Comparison of ENCODE assay signal across 17 cellular contexts in the genomic region with DNA sequence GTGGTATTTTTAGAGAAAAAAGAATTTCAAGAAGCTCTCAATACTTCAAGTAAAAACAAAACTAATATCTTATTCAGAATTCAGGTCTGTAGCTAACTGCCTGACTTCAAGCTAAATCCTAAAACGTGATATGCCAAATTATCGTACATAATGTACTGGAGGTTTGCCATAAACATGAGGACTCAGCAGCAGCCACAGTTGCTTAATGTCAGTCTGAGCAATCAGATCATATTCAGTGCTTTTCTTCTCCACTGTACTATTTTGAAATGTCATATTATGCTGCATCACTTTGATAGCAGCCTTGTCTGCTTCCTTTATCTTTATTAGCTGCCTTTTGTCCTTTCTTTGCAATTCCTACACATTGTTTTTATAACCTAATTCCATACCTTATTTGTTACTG.
DNase-seq lines count a peak whose midpoint lies in the region; ATAC-seq, FAIRE-seq and TF ChIP-seq lines count a peak whose summit lies in the region.
"Had no signal": no experiment of that assay in that cellular context is flagged by ENCODE, and none has a peak within 500 bp of the region (broad histone marks: within the 10 kb centered on the region; RNA-seq: fewer than 3 reads in every experiment).

No MANE protein-coding gene starts in this region.

- H3K9me3 ChIP-seq in breast epithelium (peaks cover 0 to 10% of the 10 kb centered on the region in 2 donors), GM12878 (replicated peaks; ENCODE audit: control insufficient read depth, insufficient read depth, low read length) (peaks cover 2% of the 10 kb centered on the region; the same call in 2 of the 3 replicates)
- H3K9me3 ChIP-seq: Caco-2 had no signal

- peak; percentile 35 for FAIRE-seq in GM12878 (lab: Jason Lieb, UNC)

- no peaks in the 10 kb centered on the region for H3K79me2 ChIP-seq in GM12878 (ENCODE audit: control insufficient read depth, insufficient read depth, low read length)

- no peak overlapping the region for H3K27ac ChIP-seq in breast epithelium
- H3K27ac ChIP-seq in GM12878 (ENCODE audit: control insufficient read depth, insufficient read depth), result no peak overlapping the region

- CTCF ChIA-PET in MCF 10A (lab: Yijun Ruan, JAX) (no interaction called here), GM12878 (lab: Yijun Ruan, JAX) (interaction anchor here (0.5 to 1.2 kb wide), 2 partner anchors 15 to 119 kb away, joined by 3 to 4 read pairs; no protein-coding TSS in a partner anchor)

- H3K9ac ChIP-seq in GM12878 (ENCODE audit: control insufficient read depth, insufficient read depth, low read length), result no peak overlapping the region

- intact Hi-C loops in MCF 10A (cut with micrococcal nuclease) (no loop called here), breast epithelium (cut with DNase I; ENCODE audit: low total_unique reads) (no loop called here), GM12878 (cut with micrococcal nuclease; ENCODE audit: unreplicated experiment) (no loop called here)

- no peaks in the 10 kb centered on the region for H3K4me1 ChIP-seq in breast epithelium
- no peaks in the 10 kb centered on the region for H3K4me1 ChIP-seq in GM12878 (ENCODE audit: control insufficient read depth, insufficient read depth, low read length)
- H3K4me1 ChIP-seq: Caco-2 had no signal

- no peaks in the 10 kb centered on the region for H3K36me3 ChIP-seq in breast epithelium
- H3K36me3 ChIP-seq in GM12878 (ENCODE audit: control insufficient read depth in 2 of 2, insufficient read depth in 2 of 2, low read length in 1 of 2), result no peaks in the 10 kb centered on the region

- SMC1A ChIA-PET in GM12878 (lab: Charles Lee; ENCODE audit: uncharacterized antibody, unreplicated experiment), result interaction anchor here (0.8 to 11.9 kb wide), 3 partner anchors 10 to 57 kb away, joined by 3 to 106 read pairs (median 4); no protein-coding TSS in a partner anchor

- POLR2A ChIA-PET in MCF 10A (lab: Yijun Ruan, JAX), result interaction anchor here (0.6 kb wide), 1 partner anchor 15 kb away, joined by 3 read pairs; no protein-coding TSS in a partner anchor
- POLR2A ChIA-PET in GM12878 (lab: Charles Lee), result no interaction called here

- H3K27me3 ChIP-seq in breast epithelium (no peaks in the 10 kb centered on the region), GM12878 (replicated peaks in 1 of 2; ENCODE audit: control insufficient read depth in 2 of 2, insufficient read depth in 2 of 2, low read length in 1 of 2) (no peaks in the 10 kb centered on the region)

- H3K9me3 Mint-ChIP-seq in MCF 10A (ENCODE audit: unreplicated experiment), result no peaks in the 10 kb centered on the region
- H3K9me3 Mint-ChIP-seq: T-cell had no signal

- in situ Hi-C loops in GM12878 (cut with MboI), result no loop called here

- H3K27ac Mint-ChIP-seq in MCF 10A (ENCODE audit: low read depth, unreplicated experiment), result no peak overlapping the region
- H3K27ac Mint-ChIP-seq: CD14-positive monocyte, T-cell had no signal

- no peak for TF ChIP-seq CTCF in MCF 10A (IDR thresholded peaks at IDR 0.05; ENCODE audit: unreplicated experiment)
- no peak for TF ChIP-seq CTCF in breast epithelium (IDR thresholded peaks at IDR 0.05)
- no peak for TF ChIP-seq CTCF in GM12878 (IDR thresholded peaks at IDR 0.05 in 2 of 3, conservative IDR thresholded peaks at IDR 0.05 in 1 of 3; ENCODE audit: control insufficient read depth in 2 of 3, extremely low read depth in 1 of 3, insufficient read depth in 1 of 3, low read depth in 3 of 3, low read length in 3 of 3)

- no peaks in the 10 kb centered on the region for H3K36me3 Mint-ChIP-seq in MCF 10A (ENCODE audit: insufficient read depth, unreplicated experiment)
- H3K36me3 Mint-ChIP-seq: CD14-positive monocyte, T-cell had no signal

- TF ChIP-seq POLR2A in breast epithelium (IDR thresholded peaks at IDR 0.05) (no peak), GM12878 (IDR thresholded peaks at IDR 0.05; ENCODE audit: low read depth, low read length) (no peak)

- TF ChIP-seq EP300 in GM12878 (IDR thresholded peaks at IDR 0.05; ENCODE audit: borderline replicate concordance in 1 of 2, control insufficient read depth in 1 of 2, low read depth in 2 of 2, low read length in 2 of 2), result no peak

- RAD21 ChIA-PET in GM12878 (lab: Charles Lee; ENCODE audit: unreplicated experiment), result no interaction called here

- ATAC-seq in GM12878 (no peak), HG03045 (IDR thresholded peaks at IDR 0.05; ENCODE audit: unreplicated experiment) (no peak), GM21786 (IDR thresholded peaks at IDR 0.05; ENCODE audit: unreplicated experiment) (no peak)
- ATAC-seq: T-cell had no signal

- H2AFZ ChIP-seq in GM12878 (ENCODE audit: control insufficient read depth, low read depth, low read length), result no peak overlapping the region

- TF ChIP-seq RAD21 in GM12878 (IDR thresholded peaks at IDR 0.05; ENCODE audit: insufficient read depth, low read depth, low read length), result no peak

- 61% methylated on average over 2 of the region's 2 CpGs for WGBS in GM12878 (ENCODE audit: insufficient coverage, insufficient replicate concordance, low lambda C conversion rate, missing lambda C conversion rate)

- H3K27me3 Mint-ChIP-seq in MCF 10A (ENCODE audit: insufficient read depth, unreplicated experiment), result peaks cover 25% of the 10 kb centered on the region

- no peak overlapping the region for H3K4me3 ChIP-seq in breast epithelium
- H3K4me3 ChIP-seq in GM12878, result no peak overlapping the region

- BruUV-seq in MCF 10A (replicated peaks; lab: Mats Ljungman, UMichigan), result no TSS peak
- no TSS peak for BruUV-seq in GM12878 (replicated peaks; lab: Mats Ljungman, UMichigan)

- no peak overlapping the region for H3K4me2 ChIP-seq in GM12878 (ENCODE audit: control insufficient read depth, insufficient read depth)

- peak; percentile 30 for DNase-seq in MCF 10A (ENCODE audit: unreplicated experiment)
- no peak for DNase-seq in breast epithelium (ENCODE audit: low spot score in 2 of 2)
- DNase-seq in GM12878 (ENCODE audit: low read depth, low spot score), result no peak
- DNase-seq in iris pigment epithelial cell (ENCODE audit: low read depth), result peak; percentile 23
- no peak for DNase-seq in KG1 (lab: John Stamatoyannopoulos, UW)
- DNase-seq in C1 segment of cervical spinal cord (lab: John Stamatoyannopoulos, UW), result no peak
- DNase-seq: Caco-2, DMS153, EL, H7, NCI-H1417 treated with DMSO at 0.1 percent for 48 hours, NCI-H2029 treated with DMSO at 0.1 percent for 48 hours, NCI-H748 treated with DMSO at 0.1 percent for 48 hours, T-cell had no signal

- H3K4me1 Mint-ChIP-seq in MCF 10A (ENCODE audit: insufficient read depth, unreplicated experiment), result no peaks in the 10 kb centered on the region
- H3K4me1 Mint-ChIP-seq: CD14-positive monocyte, T-cell had no signal

- H3K4me3 Mint-ChIP-seq in MCF 10A (ENCODE audit: unreplicated experiment), result no peak overlapping the region
- H3K4me3 Mint-ChIP-seq: CD14-positive monocyte, T-cell had no signal

- H4K20me1 ChIP-seq in GM12878 (ENCODE audit: control insufficient read depth, insufficient read depth), result no peaks in the 10 kb centered on the region

TF ChIP-seq in GM12878, 131 proteins besides CTCF, POLR2A, EP300 and RAD21 (continues in another document):
- TF ChIP-seq, protein P1, sequence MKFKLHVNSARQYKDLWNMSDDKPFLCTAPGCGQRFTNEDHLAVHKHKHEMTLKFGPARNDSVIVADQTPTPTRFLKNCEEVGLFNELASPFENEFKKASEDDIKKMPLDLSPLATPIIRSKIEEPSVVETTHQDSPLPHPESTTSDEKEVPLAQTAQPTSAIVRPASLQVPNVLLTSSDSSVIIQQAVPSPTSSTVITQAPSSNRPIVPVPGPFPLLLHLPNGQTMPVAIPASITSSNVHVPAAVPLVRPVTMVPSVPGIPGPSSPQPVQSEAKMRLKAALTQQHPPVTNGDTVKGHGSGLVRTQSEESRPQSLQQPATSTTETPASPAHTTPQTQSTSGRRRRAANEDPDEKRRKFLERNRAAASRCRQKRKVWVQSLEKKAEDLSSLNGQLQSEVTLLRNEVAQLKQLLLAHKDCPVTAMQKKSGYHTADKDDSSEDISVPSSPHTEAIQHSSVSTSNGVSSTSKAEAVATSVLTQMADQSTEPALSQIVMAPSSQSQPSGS (IDR thresholded peaks at IDR 0.05; ENCODE audit: low read length), result no peak
- TF ChIP-seq, protein P2, sequence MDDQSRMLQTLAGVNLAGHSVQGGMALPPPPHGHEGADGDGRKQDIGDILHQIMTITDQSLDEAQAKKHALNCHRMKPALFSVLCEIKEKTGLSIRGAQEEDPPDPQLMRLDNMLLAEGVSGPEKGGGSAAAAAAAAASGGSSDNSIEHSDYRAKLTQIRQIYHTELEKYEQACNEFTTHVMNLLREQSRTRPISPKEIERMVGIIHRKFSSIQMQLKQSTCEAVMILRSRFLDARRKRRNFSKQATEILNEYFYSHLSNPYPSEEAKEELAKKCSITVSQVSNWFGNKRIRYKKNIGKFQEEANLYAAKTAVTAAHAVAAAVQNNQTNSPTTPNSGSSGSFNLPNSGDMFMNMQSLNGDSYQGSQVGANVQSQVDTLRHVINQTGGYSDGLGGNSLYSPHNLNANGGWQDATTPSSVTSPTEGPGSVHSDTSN (IDR thresholded peaks at IDR 0.05; ENCODE audit: insufficient replicate concordance, low read depth, low read length), result no peak
- no peak for TF ChIP-seq DPF2 (IDR thresholded peaks at IDR 0.05)
- no peak for TF ChIP-seq SRF (IDR thresholded peaks at IDR 0.05; ENCODE audit: low read depth in 2 of 2, low read length in 2 of 2)
- no peak for TF ChIP-seq CEBPB (IDR thresholded peaks at IDR 0.05; ENCODE audit: borderline replicate concordance in 1 of 2, low read depth in 2 of 2, low read length in 2 of 2)
- no peak for TF ChIP-seq SPI1 (IDR thresholded peaks at IDR 0.05; ENCODE audit: borderline replicate concordance, insufficient read depth, low read depth, low read length)
- TF ChIP-seq RB1 (IDR thresholded peaks at IDR 0.05; ENCODE audit: borderline replicate concordance), result no peak
- no peak for TF ChIP-seq ASH2L (IDR thresholded peaks at IDR 0.05; ENCODE audit: borderline replicate concordance, low read depth)
- no peak for TF ChIP-seq YBX1 (IDR thresholded peaks at IDR 0.05)
- TF ChIP-seq NFYA (IDR thresholded peaks at IDR 0.05; ENCODE audit: borderline replicate concordance, low read depth, low read length), result no peak
- TF ChIP-seq ZNF384 (IDR thresholded peaks at IDR 0.05; ENCODE audit: borderline replicate concordance, low read depth, low read length), result no peak
- no peak for TF ChIP-seq SREBF1 (IDR thresholded peaks at IDR 0.05; ENCODE audit: low read length)
- no peak for TF ChIP-seq PAX5 (IDR thresholded peaks at IDR 0.05; ENCODE audit: borderline replicate concordance, low read depth, low read length)

Comparison
In these comparisons a context has a peak if more than half of its experiments do, and no peak if none do; other contexts are left out.
1. DNase-seq: peak in MCF 10A (single experiment) and iris pigment epithelial cell (single experiment); none in breast epithelium (0 of 2), GM12878 (single experiment), KG1 (single experiment) and C1 segment of cervical spinal cord (0 of 14).